8 cellular contexts compared by ENCODE assay signal in genomic region chr16:24036614-24037013, GRCh38.
A peak's percentile ranks its signal among the peaks of the same experiment; 100 is the strongest.
DNase-seq lines count a peak whose midpoint lies in the region; ATAC-seq and TF ChIP-seq lines count a peak whose summit lies in the region.

No MANE protein-coding gene starts in this region.

- H3K14ac ChIP-seq in IMR-90 (replicated peaks; ENCODE audit: low read depth, low read length): no peak overlapping the region

- ATAC-seq in IMR-90 (ENCODE audit: low read depth) (peak; percentile 94), HG02763 (IDR thresholded peaks at IDR 0.05; ENCODE audit: unreplicated experiment) (no peak)

- no peak overlapping the region for H2BK15ac ChIP-seq in IMR-90 (ENCODE audit: low read depth, low read length)

- H2BK120ac ChIP-seq in IMR-90 (ENCODE audit: low read depth, low read length): no peak overlapping the region

- POLR2A ChIA-PET in IMR-90 (lab: Charles Lee; ENCODE audit: unreplicated experiment): no interaction called here

- no peaks in the 10 kb centered on the region for H3K9me1 ChIP-seq in IMR-90 (ENCODE audit: insufficient read depth, low read length)

- no peaks in the 10 kb centered on the region for H3K79me1 ChIP-seq in IMR-90 (ENCODE audit: low read depth in 1 of 2, low read length in 2 of 2)

- H3K23ac ChIP-seq in IMR-90 (ENCODE audit: low read depth, low read length): no peak overlapping the region

- H3K9me3 ChIP-seq in IMR-90 (ENCODE audit: control insufficient read depth, insufficient read depth, low read length): no peaks in the 10 kb centered on the region
- no peaks in the 10 kb centered on the region for H3K9me3 ChIP-seq in MG63

- no peak overlapping the region for H3K4me3 ChIP-seq in IMR-90 (ENCODE audit: insufficient read depth, low read depth, low read length)
- no peak overlapping the region for H3K4me3 ChIP-seq in brain microvascular endothelial cell (ENCODE audit: low read depth, low read length)
- H3K4me3 ChIP-seq in MG63: no peak overlapping the region

- no peak for TF ChIP-seq POLR2A in IMR-90 (IDR thresholded peaks at IDR 0.05; ENCODE audit: low read depth, low read length)

- in situ Hi-C loops in IMR-90 (cut with MboI; ENCODE audit: low sequenced_read_pairs): no loop called here
- in situ Hi-C loops in brain microvascular endothelial cell (cut with HindIII; ENCODE audit: low pct_ligation_motif_present, low sequenced_read_pairs): no loop called here

- intact Hi-C loops in IMR-90 (cut with micrococcal nuclease): loop anchor here (1.0 to 2.0 kb wide), 3 partner anchors 235 to 479 kb away; partner anchors contain the start of genes EARS2, PLK1 and UBFD1

- H4K20me1 ChIP-seq in IMR-90 (ENCODE audit: insufficient read depth, low read length): no peaks in the 10 kb centered on the region

- dilution Hi-C loops in IMR-90 (cut with HindIII; ENCODE audit: low sequenced_read_pairs, unreplicated experiment): no loop called here

- TF ChIP-seq CTCF in IMR-90 (conservative IDR thresholded peaks at IDR 0.05; ENCODE audit: low read depth, low read length): peak; percentile 72
- peak; percentile 66 for TF ChIP-seq CTCF in brain microvascular endothelial cell (IDR thresholded peaks at IDR 0.05; ENCODE audit: low read depth, low read length, missing control alignments)

- H3K56ac ChIP-seq in IMR-90 (ENCODE audit: extremely low read depth, insufficient read depth, low read length): no peak overlapping the region

- H3K4me2 ChIP-seq in IMR-90 (ENCODE audit: low read depth, low read length): no peak overlapping the region

- H2BK20ac ChIP-seq in IMR-90 (ENCODE audit: low read depth, low read length): no peak overlapping the region

- no peak overlapping the region for H3K27ac ChIP-seq in IMR-90 (ENCODE audit: insufficient read depth, low read length)
- H3K27ac ChIP-seq in brain microvascular endothelial cell: no peak overlapping the region

- no peaks in the 10 kb centered on the region for H3K4me1 ChIP-seq in IMR-90 (ENCODE audit: control insufficient read depth, insufficient read depth, low read length)

- no peak overlapping the region for H4K8ac ChIP-seq in IMR-90 (ENCODE audit: low read depth in 2 of 2, low read length in 2 of 2)

- H3K18ac ChIP-seq in IMR-90 (ENCODE audit: low read depth, low read length): no peak overlapping the region

- peak overlapping the region; percentile 27 for H2AFZ ChIP-seq in IMR-90 (replicated peaks; ENCODE audit: low read length, poor library complexity)

- DNase-seq in Daoy (ENCODE audit: low read depth) (peak; percentile 50), IMR-90 (peak; percentile 33), SKM-1 treated with dmso at 0.1 percent for 144 hours (lab: John Stamatoyannopoulos, UW; ENCODE audit: unreplicated experiment) (peak; percentile 22), brain microvascular endothelial cell (peak; percentile 38), iris pigment epithelial cell (ENCODE audit: low read depth) (peak; percentile 44), MG63 (no peak)
- DNase-seq in stimulated activated CD4-positive, alpha-beta T cell treated with anti-CD3 and anti-CD28 coated beads, Interleukin-4, amount 100 ng/mL, for 24 hours: peak; percentile 50

- H3K9ac ChIP-seq in IMR-90 (ENCODE audit: low read depth, low read length): no peak overlapping the region

- CTCF ChIA-PET in IMR-90 (lab: Yijun Ruan, JAX): interaction anchor here (0.6 to 1.4 kb wide), 2 partner anchors 229 to 479 kb away, joined by 3 to 4 read pairs; partner anchors contain the start of genes EARS2 and UBFD1

- H4K91ac ChIP-seq in IMR-90 (ENCODE audit: insufficient read depth, low read depth, low read length): no peak overlapping the region

- TF ChIP-seq RAD21 in IMR-90 (IDR thresholded peaks at IDR 0.05; ENCODE audit: low read length): peak; percentile 83

- H3K36me3 ChIP-seq in IMR-90 (ENCODE audit: control insufficient read depth, insufficient read depth, low read length) (no peaks in the 10 kb centered on the region), brain microvascular endothelial cell (replicated peaks) (no peaks in the 10 kb centered on the region), MG63 (no peaks in the 10 kb centered on the region)

- no peak overlapping the region for H4K5ac ChIP-seq in IMR-90 (ENCODE audit: low read depth, low read length)

- BruUV-seq in IMR-90 (replicated peaks; lab: Mats Ljungman, UMichigan): no TSS peak

- H2BK5ac ChIP-seq in IMR-90 (ENCODE audit: low read depth, low read length, poor library complexity, severe bottlenecking): no peak overlapping the region

- WGBS in IMR-90 (ENCODE audit: extremely low coverage in 2 of 2, insufficient read length in 1 of 2), 2 experiments: 0% methylated on average over 3 of the region's 8 CpGs; no CpG with 5 or more reads in 1 of the 2 experiments

- H3K4ac ChIP-seq in IMR-90 (ENCODE audit: low read depth, low read length): no peak overlapping the region

- no peak overlapping the region for H2AK5ac ChIP-seq in IMR-90 (ENCODE audit: low read depth, low read length)

- no peaks in the 10 kb centered on the region; the same call in 1 of the 2 replicates for H3K27me3 ChIP-seq in IMR-90 (ENCODE audit: control insufficient read depth, insufficient read depth, low read length)
- no peaks in the 10 kb centered on the region for H3K27me3 ChIP-seq in brain microvascular endothelial cell (replicated peaks)
- peaks cover 8% of the 10 kb centered on the region for H3K27me3 ChIP-seq in MG63

- no peak overlapping the region for H2AK9ac ChIP-seq in IMR-90 (replicated peaks; ENCODE audit: low read depth, low read length, poor library complexity)

TF ChIP-seq in IMR-90, 13 proteins besides CTCF, POLR2A, EP300 and RAD21:
- TF ChIP-seq RFX5 (IDR thresholded peaks at IDR 0.05; ENCODE audit: low read depth, low read length): no peak
- TF ChIP-seq SMC3 (IDR thresholded peaks at IDR 0.05; ENCODE audit: low read depth, low read length): peak; percentile 66
